ENCODE assay signal across 17 cellular contexts in genomic region chr3:152317184-152317583, GRCh38. TPM values are rescaled to one million over a fixed set of nuclear protein-coding genes. Genes with fewer than 3 reads are reported as not detected.
DNase-seq lines count a peak whose midpoint lies in the region; ATAC-seq and TF ChIP-seq lines count a peak whose summit lies in the region.
"Had no signal": no experiment of that assay in that cellular context is flagged by ENCODE, and none has a peak within 500 bp of the region (broad histone marks: within the 10 kb centered on the region; RNA-seq: fewer than 3 reads in every experiment).

No MANE protein-coding gene starts in this region.

- peak overlapping the region; percentile 91 for H3K27ac Mint-ChIP-seq in CD4-positive, alpha-beta T cell
- H3K27ac Mint-ChIP-seq in activated T-helper 17 cell treated with anti-CD3 and anti-CD28 coated beads, Interleukin-2, amount 50 U/mL, for 72 hours, result peak overlapping the region; percentile 50
- peak overlapping the region; percentile 79 to 91 for H3K27ac Mint-ChIP-seq in natural killer cell treated with Interleukin-12 subunit alpha and Interleukin-12 subunit beta and Interleukin-15 and Interleukin-18, amount 100 ng/mL, for 72 hours
- H3K27ac Mint-ChIP-seq: stimulated activated memory B cell treated with anti-CD40 and anti-IgM and Interleukin-4, amounts not matched to agents 10 μg/mL and 1 μg/mL and 100 μg/mL, for 72 hours had no signal

- no peak for ATAC-seq in CD4-positive, alpha-beta T cell (ENCODE audit: poor library complexity)
- ATAC-seq in activated T-helper 17 cell treated with anti-CD3 and anti-CD28 coated beads, Interleukin-2, amount 50 U/mL, for 72 hours (replicated peaks), result no peak
- ATAC-seq in natural killer cell treated with Interleukin-12 subunit alpha and Interleukin-12 subunit beta and Interleukin-15 and Interleukin-18, amount 100 ng/mL, for 72 hours, result no peak
- ATAC-seq in HG02610 (IDR thresholded peaks at IDR 0.05; ENCODE audit: unreplicated experiment), result no peak
- ATAC-seq: stimulated activated memory B cell treated with anti-CD40 and anti-IgM and Interleukin-4, amounts not matched to agents 10 μg/mL and 1 μg/mL and 100 μg/mL, for 72 hours had no signal

- intact Hi-C loops in CD4-positive, alpha-beta T cell (cut with DNase I, micrococcal nuclease), result no loop called here

- H3K4me3 ChIP-seq in ACC112 (ENCODE audit: low read depth, low read length), result no peak overlapping the region
- H3K4me3 ChIP-seq: cardiac muscle cell, Peyer's patch had no signal

- H3K79me2 ChIP-seq in ACC112 (ENCODE audit: control insufficient read depth, insufficient read depth, low read length, unreplicated experiment), result peaks cover 86% of the 10 kb centered on the region

- 0 out of 2 replicates have a peak, but pooled peaks cover 21% of the 10 kb centered on the region for H3K36me3 ChIP-seq in ACC112 (ENCODE audit: insufficient read depth, low read length)
- H3K36me3 ChIP-seq: cardiac muscle cell, Peyer's patch had no signal

- no peak overlapping the region for H2AFZ ChIP-seq in ACC112 (ENCODE audit: low read length, unreplicated experiment)

- peak overlapping the region; percentile 88 for H3K27ac ChIP-seq in ACC112 (ENCODE audit: low read depth, low read length)
- no peak overlapping the region for H3K27ac ChIP-seq in CD4-positive, alpha-beta T cell (ENCODE audit: low read depth, low read length)
- H3K27ac ChIP-seq: cardiac muscle cell had no signal

- no peak for TF ChIP-seq CTCF in CD4-positive, alpha-beta T cell (IDR thresholded peaks at IDR 0.05)

- no peaks in the 10 kb centered on the region for H3K9me3 ChIP-seq in CD4-positive, alpha-beta T cell (ENCODE audit: control insufficient read depth, low read length)
- H3K9me3 ChIP-seq: Peyer's patch had no signal

- H3K27me3 ChIP-seq in ACC112 (ENCODE audit: insufficient read depth, low read length), result no peaks in the 10 kb centered on the region
- no peaks in the 10 kb centered on the region for H3K27me3 ChIP-seq in CD4-positive, alpha-beta T cell (ENCODE audit: control insufficient read depth, insufficient read depth, low read length)
- H3K27me3 ChIP-seq: cardiac muscle cell, Peyer's patch had no signal

- H3K4me1 Mint-ChIP-seq in CD4-positive, alpha-beta T cell (ENCODE audit: low read depth), result peaks cover 98% of the 10 kb centered on the region
- peaks cover 48% of the 10 kb centered on the region for H3K4me1 Mint-ChIP-seq in activated T-helper 17 cell treated with anti-CD3 and anti-CD28 coated beads, Interleukin-2, amount 50 U/mL, for 72 hours
- H3K4me1 Mint-ChIP-seq in natural killer cell treated with Interleukin-12 subunit alpha and Interleukin-12 subunit beta and Interleukin-15 and Interleukin-18, amount 100 ng/mL, for 72 hours (ENCODE audit: low read depth in 2 of 2), result peaks cover 54 to 82% of the 10 kb centered on the region in 2 donors

- DNase-seq in CD4-positive, alpha-beta T cell, result no peak
- no peak for DNase-seq in natural killer cell treated with Interleukin-12 subunit alpha and Interleukin-12 subunit beta and Interleukin-15 and Interleukin-18, amount 100 ng/mL, for 72 hours (ENCODE audit: low spot score)
- DNase-seq in NCI-H2227 treated with DMSO at 0.1 percent for 48 hours (lab: John Stamatoyannopoulos, UW) (no peak), amniotic stem cell (lab: John Stamatoyannopoulos, UW) (no peak), glomerular visceral epithelial cell (ENCODE audit: extremely low spot score) (no peak)
- DNase-seq: activated CD4-positive, alpha-beta T cell treated with anti-CD3 and anti-CD28 coated beads, Interleukin-2, amount 50 U/mL, for 1 hour; activated gamma-delta T cell; head of caudate nucleus; NCI-H1436; Peyer's patch; stimulated activated CD4-positive, alpha-beta T cell treated with anti-CD3 and anti-CD28 coated beads, Interleukin-4, amount 100 ng/mL, for 4 hours; T-helper 9 cell had no signal

- CTCF ChIA-PET in CD4-positive, alpha-beta T cell (lab: Charles Lee), result interaction anchor here (1.9 kb wide), 1 partner anchor 12 kb away, joined by 7 read pairs; no protein-coding TSS in a partner anchor

- H3K4me1 ChIP-seq in ACC112 (ENCODE audit: control insufficient read depth, insufficient read depth, low read length, unreplicated experiment), result peaks cover 61% of the 10 kb centered on the region

- no peaks in the 10 kb centered on the region for H3K27me3 Mint-ChIP-seq in CD4-positive, alpha-beta T cell
- no peaks in the 10 kb centered on the region for H3K27me3 Mint-ChIP-seq in activated T-helper 17 cell treated with anti-CD3 and anti-CD28 coated beads, Interleukin-2, amount 50 U/mL, for 72 hours
- H3K27me3 Mint-ChIP-seq in natural killer cell treated with Interleukin-12 subunit alpha and Interleukin-12 subunit beta and Interleukin-15 and Interleukin-18, amount 100 ng/mL, for 72 hours, result no peaks in the 10 kb centered on the region
- H3K27me3 Mint-ChIP-seq: stimulated activated memory B cell treated with anti-CD40 and anti-IgM and Interleukin-4, amounts not matched to agents 10 μg/mL and 1 μg/mL and 100 μg/mL, for 72 hours had no signal

- POLR2A ChIA-PET in CD4-positive, alpha-beta T cell (lab: Charles Lee), result interaction anchor here (0.6 to 5.8 kb wide), 11 partner anchors 8 to 84 kb away, joined by 3 to 28 read pairs (median 6); partner anchors contain the start of gene MBNL1

- peaks cover 86% of the 10 kb centered on the region for H3K36me3 Mint-ChIP-seq in CD4-positive, alpha-beta T cell (ENCODE audit: low read depth)
- peaks cover 83% of the 10 kb centered on the region for H3K36me3 Mint-ChIP-seq in activated T-helper 17 cell treated with anti-CD3 and anti-CD28 coated beads, Interleukin-2, amount 50 U/mL, for 72 hours (ENCODE audit: low read depth)
- H3K36me3 Mint-ChIP-seq in natural killer cell treated with Interleukin-12 subunit alpha and Interleukin-12 subunit beta and Interleukin-15 and Interleukin-18, amount 100 ng/mL, for 72 hours, result peaks cover 4% of the 10 kb centered on the region

- H3K9me3 Mint-ChIP-seq in CD4-positive, alpha-beta T cell, result no peaks in the 10 kb centered on the region
- no peaks in the 10 kb centered on the region for H3K9me3 Mint-ChIP-seq in activated T-helper 17 cell treated with anti-CD3 and anti-CD28 coated beads, Interleukin-2, amount 50 U/mL, for 72 hours
- H3K9me3 Mint-ChIP-seq in natural killer cell treated with Interleukin-12 subunit alpha and Interleukin-12 subunit beta and Interleukin-15 and Interleukin-18, amount 100 ng/mL, for 72 hours, result no peaks in the 10 kb centered on the region
- H3K9me3 Mint-ChIP-seq: stimulated activated memory B cell treated with anti-CD40 and anti-IgM and Interleukin-4, amounts not matched to agents 10 μg/mL and 1 μg/mL and 100 μg/mL, for 72 hours had no signal

- peak overlapping the region; percentile 56 for H3K4me3 Mint-ChIP-seq in CD4-positive, alpha-beta T cell
- H3K4me3 Mint-ChIP-seq in activated T-helper 17 cell treated with anti-CD3 and anti-CD28 coated beads, Interleukin-2, amount 50 U/mL, for 72 hours, result peak overlapping the region; percentile 65
- no peak overlapping the region for H3K4me3 Mint-ChIP-seq in natural killer cell treated with Interleukin-12 subunit alpha and Interleukin-12 subunit beta and Interleukin-15 and Interleukin-18, amount 100 ng/mL, for 72 hours
- H3K4me3 Mint-ChIP-seq: stimulated activated memory B cell treated with anti-CD40 and anti-IgM and Interleukin-4, amounts not matched to agents 10 μg/mL and 1 μg/mL and 100 μg/mL, for 72 hours had no signal

RNA-seq across cellular contexts. Expression of gene MBNL1, which starts 48.5 kb away (rescaled TPM):
- total RNA-seq in CD4-positive, alpha-beta T cell, result 100 to 1,000 TPM; 551 to 561 TPM
- total RNA-seq in activated T-helper 17 cell treated with anti-CD3 and anti-CD28 coated beads, Interleukin-2, amount 50 U/mL, for 72 hours, result 100 to 1,000 TPM; 322 to 452 TPM
- 100 to 1,000 TPM; 353 to 509 TPM for total RNA-seq in natural killer cell treated with Interleukin-12 subunit alpha and Interleukin-12 subunit beta and Interleukin-15 and Interleukin-18, amount 100 ng/mL, for 72 hours
